8 cellular contexts compared by ENCODE assay signal in the genomic region with DNA sequence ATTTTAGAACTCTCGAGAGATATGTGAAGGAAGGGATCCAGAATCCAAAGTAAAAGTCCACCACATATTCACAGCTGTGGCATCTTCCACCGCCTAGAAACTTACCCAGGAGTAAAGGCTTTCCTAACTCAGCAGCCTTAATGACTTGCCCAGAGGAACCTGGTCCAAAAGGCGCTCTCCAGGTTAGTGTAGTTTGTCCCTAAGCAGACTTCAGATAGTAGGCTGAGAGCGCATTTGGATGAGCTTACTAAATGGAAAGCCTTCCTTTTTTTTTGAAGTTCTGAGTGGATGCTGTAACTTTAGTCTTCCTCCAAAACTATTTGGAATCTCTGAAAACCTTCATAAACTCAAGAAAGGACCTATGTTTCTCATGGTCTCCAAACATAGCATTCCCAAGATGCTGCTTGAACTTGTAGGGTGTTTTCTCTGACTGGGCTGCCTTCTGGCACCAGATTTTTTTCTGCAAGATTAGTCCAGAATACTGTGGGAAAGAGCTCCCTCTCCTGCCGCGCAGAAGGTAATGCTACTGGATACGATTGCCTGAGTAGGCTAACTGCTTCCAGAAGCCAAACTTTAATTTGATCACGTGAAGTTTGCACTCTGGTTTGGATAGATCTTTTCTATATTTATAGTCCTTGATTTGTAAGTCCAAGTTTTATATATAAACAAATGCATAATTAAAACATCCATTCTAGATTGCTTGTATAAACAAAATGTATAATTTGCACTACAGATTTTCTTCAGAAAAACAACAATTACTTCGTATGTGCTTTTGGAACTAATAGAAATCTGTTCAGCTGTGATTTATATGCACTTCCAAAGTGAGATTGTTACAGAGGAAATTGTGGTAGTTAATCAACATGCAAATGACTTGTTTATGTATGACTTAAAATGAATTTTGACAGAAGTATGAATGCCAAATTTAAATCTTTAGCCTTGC. TPM values are rescaled to one million over a fixed set of nuclear protein-coding genes. Genes with fewer than 3 reads are reported as not detected.
A peak's percentile ranks its signal among the peaks of the same experiment; 100 is the strongest.
DNase-seq lines count a peak whose midpoint lies in the region; ATAC-seq and TF ChIP-seq lines count a peak whose summit lies in the region.

No MANE protein-coding gene starts in this region.

- H3K4me3 ChIP-seq in brain microvascular endothelial cell (ENCODE audit: low read depth, low read length) (no peak overlapping the region), thoracic aorta (no peak overlapping the region)

- DNase-seq in DMS114 treated with DMSO at 0.1 percent for 48 hours (lab: John Stamatoyannopoulos, UW; ENCODE audit: unreplicated experiment), result peak; percentile 64
- peak; percentile 30 for DNase-seq in NCI-H774 (lab: John Stamatoyannopoulos, UW)
- peak; percentile 31 for DNase-seq in brain microvascular endothelial cell
- DNase-seq in islet precursor cell, result peak; percentile 73
- DNase-seq in thoracic aorta (ENCODE audit: low spot score), result no peak

- TF ChIP-seq CTCF in brain microvascular endothelial cell (IDR thresholded peaks at IDR 0.05; ENCODE audit: low read depth, low read length, missing control alignments), result peak; percentile 91
- TF ChIP-seq CTCF in thoracic aorta (IDR thresholded peaks at IDR 0.05), result peak; percentile 73

- no peaks in the 10 kb centered on the region for H3K36me3 ChIP-seq in brain microvascular endothelial cell (replicated peaks)
- H3K36me3 ChIP-seq in thoracic aorta, result no peaks in the 10 kb centered on the region

- no peaks in the 10 kb centered on the region for H3K4me1 ChIP-seq in thoracic aorta (ENCODE audit: control insufficient read depth in 1 of 2, low read depth in 2 of 2)

- ATAC-seq in GM19463 (IDR thresholded peaks at IDR 0.05; ENCODE audit: unreplicated experiment) (peak; percentile 86), HG03565 (IDR thresholded peaks at IDR 0.05; ENCODE audit: unreplicated experiment) (peak; percentile 78), thoracic aorta (ENCODE audit: insufficient number of reproducible peaks, low FRiP score, low read depth) (peak; percentile 65), GM18861 (IDR thresholded peaks at IDR 0.05; ENCODE audit: unreplicated experiment) (no peak)

- H3K27me3 ChIP-seq in brain microvascular endothelial cell (replicated peaks) (no peaks in the 10 kb centered on the region), thoracic aorta (replicated peaks; ENCODE audit: insufficient read depth) (no peaks in the 10 kb centered on the region)

- no peaks in the 10 kb centered on the region for H3K9me3 ChIP-seq in thoracic aorta

- H3K27ac ChIP-seq in brain microvascular endothelial cell (no peak overlapping the region), thoracic aorta (no peak overlapping the region)

- in situ Hi-C loops in brain microvascular endothelial cell (cut with HindIII; ENCODE audit: low pct_ligation_motif_present, low sequenced_read_pairs), result no loop called here

RNA-seq across cellular contexts. Expression of a gene that starts 19.6 kb away (rescaled TPM):
- 1 to 10 TPM in 1 of 2 donors, under 1 TPM in 1; 0.41 to 2.8 TPM for total RNA-seq in thoracic aorta
